Comparison of ENCODE assay signal across 29 cellular contexts in genomic region chr1:15981679-15982078, GRCh38. TPM values are rescaled to one million over a fixed set of nuclear protein-coding genes. Genes with fewer than 3 reads are reported as not detected.
"Had no signal": no experiment of that assay in that cellular context is flagged by ENCODE, and none has a peak within 500 bp of the region (broad histone marks: within the 10 kb centered on the region; RNA-seq: fewer than 3 reads in every experiment).

No MANE protein-coding gene starts in this region.

- H3K4me3 ChIP-seq: coronary artery, dorsolateral prefrontal cortex, esophagus muscularis mucosa, esophagus squamous epithelium, gastrocnemius medialis, gastroesophageal sphincter, heart left ventricle, heart right ventricle, hepatocyte had no signal

- H3K79me2 ChIP-seq: hepatocyte had no signal

- H3K9me3 ChIP-seq: esophagus muscularis mucosa, gastrocnemius medialis, gastroesophageal sphincter, heart left ventricle, heart right ventricle had no signal

- FAIRE-seq: endometrium, endothelial cell of umbilical vein, frontal cortex had no signal

- DNase-seq: cortex of kidney; dermis blood vessel endothelial cell; dorsolateral prefrontal cortex; effector CD4-positive, alpha-beta T cell; effector CD8-positive, alpha-beta T cell; effector memory CD4-positive, alpha-beta T cell; effector memory CD8-positive, alpha-beta T cell; endodermal cell; erythroblast; esophagus squamous epithelium; foreskin fibroblast; foreskin keratinocyte; foreskin melanocyte; gastrocnemius medialis; glutamatergic neuron; heart left ventricle; heart right ventricle; hippocampal formation had no signal

- H2AFZ ChIP-seq: hepatocyte had no signal

- H3K36me3 ChIP-seq: esophagus muscularis mucosa, esophagus squamous epithelium, gastrocnemius medialis, gastroesophageal sphincter, heart left ventricle, heart right ventricle had no signal

- H3K27me3 ChIP-seq: dorsolateral prefrontal cortex, esophagus muscularis mucosa, esophagus squamous epithelium, foreskin keratinocyte, gastrocnemius medialis, gastroesophageal sphincter, heart left ventricle, heart right ventricle, hepatocyte had no signal

- ATAC-seq: effector memory CD8-positive, alpha-beta T cell; esophagus mucosa; foreskin keratinocyte; gastrocnemius medialis; heart left ventricle; heart right ventricle had no signal

- H3K4me1 ChIP-seq: esophagus squamous epithelium, gastrocnemius medialis, heart left ventricle had no signal

- H3K27ac ChIP-seq: coronary artery, dorsolateral prefrontal cortex, epithelial cell of prostate, esophagus muscularis mucosa, esophagus squamous epithelium, foreskin keratinocyte, gastrocnemius medialis, gastroesophageal sphincter, heart left ventricle, heart right ventricle, hepatocyte had no signal

- H3K4me2 ChIP-seq: hepatocyte had no signal

RNA-seq across cellular contexts. Expression of gene SRARP, which starts 22.4 kb away (rescaled TPM):
- polyA plus RNA-seq: endothelial cell of umbilical vein, esophagus, fibroblast of lung, foreskin keratinocyte, hepatocyte had no signal

RNA-seq across cellular contexts. Expression of gene HSPB7, which starts 36.2 kb away (rescaled TPM):
- polyA plus RNA-seq: endothelial cell of umbilical vein, foreskin keratinocyte had no signal

RNA-seq across cellular contexts. Expression of gene CLCNKA, which starts 40.2 kb away (rescaled TPM):
- polyA plus RNA-seq: endothelial cell of umbilical vein, fibroblast of lung, foreskin keratinocyte had no signal
